12 cellular contexts compared by ENCODE assay signal in the genomic region with DNA sequence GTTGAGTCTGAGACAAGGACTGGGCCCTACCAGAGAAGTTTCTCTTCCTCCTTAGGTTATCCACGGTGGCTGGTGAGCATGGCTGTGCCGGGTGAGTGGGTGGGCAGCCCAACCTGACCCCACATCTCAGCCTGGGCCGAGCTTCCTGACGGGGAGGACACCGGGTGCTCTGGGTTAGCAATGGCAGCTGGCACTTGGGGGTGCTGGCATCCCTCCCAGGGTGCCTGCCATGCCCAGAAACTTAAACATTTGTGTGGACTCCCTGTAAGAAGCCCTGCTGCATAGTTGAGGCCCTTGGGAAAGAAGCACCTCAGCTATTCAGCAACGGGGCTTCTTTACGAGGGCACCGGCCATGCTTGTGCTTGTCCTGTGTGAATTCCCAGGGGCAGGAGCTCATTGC. TPM values are rescaled to one million over a fixed set of nuclear protein-coding genes. Genes with fewer than 3 reads are reported as not detected.
A peak's percentile ranks its signal among the peaks of the same experiment; 100 is the strongest.
DNase-seq lines count a peak whose midpoint lies in the region; ATAC-seq and TF ChIP-seq lines count a peak whose summit lies in the region.
"Had no signal": no experiment of that assay in that cellular context is flagged by ENCODE, and none has a peak within 500 bp of the region (broad histone marks: within the 10 kb centered on the region; RNA-seq: fewer than 3 reads in every experiment).

No MANE protein-coding gene starts in this region.

- intact Hi-C loops in left ventricle myocardium inferior (cut with micrococcal nuclease): no loop called here
- intact Hi-C loops in heart left ventricle (cut with DNase I): no loop called here
- intact Hi-C loops in vagina (cut with DNase I): no loop called here

- 91 to 98% (median 94%) methylated on average over 7 to 8 of the region's 8 CpGs for WGBS in heart left ventricle, 4 donors
- WGBS in endodermal cell (ENCODE audit: insufficient coverage in 1 of 2, insufficient read length in 1 of 2), 2 experiments: 75 to 91% methylated on average over 7 to 8 of the region's 8 CpGs

- no peak overlapping the region for H3K4me3 ChIP-seq in left ventricle myocardium inferior
- no peak overlapping the region for H3K4me3 ChIP-seq in heart left ventricle
- no peak overlapping the region for H3K4me3 ChIP-seq in endodermal cell (ENCODE audit: low read length)
- H3K4me3 ChIP-seq in vagina: no peak overlapping the region

- H3K27ac Mint-ChIP-seq in endodermal cell: no peak overlapping the region
- peak overlapping the region; percentile 95 for H3K27ac Mint-ChIP-seq in osteocyte (ENCODE audit: unreplicated experiment)
- H3K27ac Mint-ChIP-seq: activated B cell treated with CpG ODN at 0.5 μM for 24 hours had no signal

- H3K27me3 Mint-ChIP-seq in endodermal cell (ENCODE audit: insufficient read depth) (no peaks in the 10 kb centered on the region), osteocyte (ENCODE audit: unreplicated experiment) (no peaks in the 10 kb centered on the region)

- ATAC-seq in heart left ventricle (no peak), GM19397 (IDR thresholded peaks at IDR 0.05; ENCODE audit: unreplicated experiment) (no peak)

- H3K27me3 ChIP-seq in left ventricle myocardium inferior (ENCODE audit: low read depth) (no peaks in the 10 kb centered on the region), heart left ventricle (no peaks in the 10 kb centered on the region), endodermal cell (ENCODE audit: control insufficient read depth, insufficient read depth, low read length, poor library complexity, severe bottlenecking) (no peaks in the 10 kb centered on the region), vagina (no peaks in the 10 kb centered on the region)

- H3K4me1 ChIP-seq in left ventricle myocardium inferior: peaks cover 15% of the 10 kb centered on the region
- H3K4me1 ChIP-seq in heart left ventricle: peaks cover 0 to 31% (median 6%) of the 10 kb centered on the region in 12 donors
- H3K4me1 ChIP-seq in endodermal cell (ENCODE audit: control insufficient read depth, insufficient read depth, low read length): peaks cover 4% of the 10 kb centered on the region
- H3K4me1 ChIP-seq in vagina: peaks cover 47% of the 10 kb centered on the region

- H3K4me1 Mint-ChIP-seq in endodermal cell (peaks cover 21% of the 10 kb centered on the region), osteocyte (ENCODE audit: unreplicated experiment) (peaks cover 66% of the 10 kb centered on the region)

- H3K9me3 ChIP-seq in left ventricle myocardium inferior (replicated peaks) (no peaks in the 10 kb centered on the region), heart left ventricle (no peaks in the 10 kb centered on the region), endodermal cell (ENCODE audit: control insufficient read depth, low read length) (no peaks in the 10 kb centered on the region), vagina (no peaks in the 10 kb centered on the region)

- H3K9ac ChIP-seq in endodermal cell (ENCODE audit: extremely low read depth, low read length, poor library complexity, severe bottlenecking): no peak overlapping the region

- H3K4me3 Mint-ChIP-seq in endodermal cell: no peak overlapping the region
- no peak overlapping the region for H3K4me3 Mint-ChIP-seq in osteocyte (ENCODE audit: unreplicated experiment)
- H3K4me3 Mint-ChIP-seq: activated B cell treated with CpG ODN at 0.5 μM for 24 hours had no signal

- H3K9me3 Mint-ChIP-seq in endodermal cell (no peaks in the 10 kb centered on the region), osteocyte (ENCODE audit: unreplicated experiment) (no peaks in the 10 kb centered on the region)
- H3K9me3 Mint-ChIP-seq: activated B cell treated with CpG ODN at 0.5 μM for 24 hours had no signal

- H3K36me3 Mint-ChIP-seq in endodermal cell (ENCODE audit: low read depth) (peaks cover 2% of the 10 kb centered on the region), osteocyte (ENCODE audit: unreplicated experiment) (no peaks in the 10 kb centered on the region)

- H3K36me3 ChIP-seq in left ventricle myocardium inferior (no peaks in the 10 kb centered on the region), heart left ventricle (no peaks in the 10 kb centered on the region), endodermal cell (ENCODE audit: control insufficient read depth, insufficient read depth, low read length) (no peaks in the 10 kb centered on the region), vagina (no peaks in the 10 kb centered on the region)

- TF ChIP-seq POLR2A in heart left ventricle (IDR thresholded peaks at IDR 0.05) (no peak), vagina (IDR thresholded peaks at IDR 0.05) (no peak)

- H3K27ac ChIP-seq in left ventricle myocardium inferior (replicated peaks): peak overlapping the region; percentile 4
- peak overlapping the region in 1 of 12 donors; percentile 3 for H3K27ac ChIP-seq in heart left ventricle
- peak overlapping the region; percentile 96 for H3K27ac ChIP-seq in endodermal cell (ENCODE audit: low read depth, low read length)
- H3K27ac ChIP-seq in vagina: peak overlapping the region; percentile 88
- H3K27ac ChIP-seq: HL-60 had no signal

- DNase-seq in left ventricle myocardium inferior (no peak), heart left ventricle (no peak), endodermal cell (peak; percentile 53), osteocyte (ENCODE audit: extremely low spot score, unreplicated experiment) (no peak), vagina (ENCODE audit: extremely low spot score in 2 of 2) (peak; percentile 87 to 91), kidney glomerular epithelial cell (lab: John Stamatoyannopoulos, UW) (no peak), AG20443 (ENCODE audit: low spot score) (no peak)
- DNase-seq: activated B cell treated with CpG ODN at 0.5 μM for 24 hours; effector CD4-positive, alpha-beta T cell had no signal

- no peak for TF ChIP-seq CTCF in left ventricle myocardium inferior (IDR thresholded peaks at IDR 0.05; ENCODE audit: borderline replicate concordance)
- TF ChIP-seq CTCF in heart left ventricle (IDR thresholded peaks at IDR 0.05): no peak
- TF ChIP-seq CTCF in endodermal cell (conservative IDR thresholded peaks at IDR 0.05): no peak
- no peak for TF ChIP-seq CTCF in osteocyte (IDR thresholded peaks at IDR 0.05)
- TF ChIP-seq CTCF in vagina (IDR thresholded peaks at IDR 0.05): no peak

RNA-seq across cellular contexts. Expression of a gene that starts 33.9 kb away (rescaled TPM):
- total RNA-seq in left ventricle myocardium inferior: 5.9 TPM
- 10 to 100 TPM in 3 of 9 donors, 1 to 10 TPM in 6; 4.2 to 41.9 (median 8.0) TPM for total RNA-seq in heart left ventricle
- 10 to 100 TPM in 1 of 2 donors, 1 to 10 TPM in 1; 3.8 to 11.1 TPM for polyA plus RNA-seq in heart left ventricle
- under 1 TPM; 0.13 to 0.33 TPM for total RNA-seq in endodermal cell
- polyA plus RNA-seq in endodermal cell (2013, experiment 1 of 2): 0.64 TPM
- polyA plus RNA-seq in endodermal cell (2013, experiment 2 of 2): 0.21 TPM
- 2.0 and 2.7 TPM in 2 replicates for total RNA-seq in osteocyte
- total RNA-seq in vagina: 46.4 TPM
- total RNA-seq: activated B cell treated with CpG ODN at 0.5 μM for 24 hours had no signal
- polyA plus RNA-seq: neural cell had no signal

Comparison
In these comparisons a context has a peak if more than half of its experiments do, and no peak if none do; other contexts are left out.
1. DNase-seq: peak in endodermal cell (single experiment) and vagina (2 of 2); none in left ventricle myocardium inferior (single experiment), heart left ventricle (0 of 5), osteocyte (single experiment), kidney glomerular epithelial cell (single experiment) and AG20443 (single experiment).